8 cellular contexts compared by ENCODE assay signal in the genomic region with DNA sequence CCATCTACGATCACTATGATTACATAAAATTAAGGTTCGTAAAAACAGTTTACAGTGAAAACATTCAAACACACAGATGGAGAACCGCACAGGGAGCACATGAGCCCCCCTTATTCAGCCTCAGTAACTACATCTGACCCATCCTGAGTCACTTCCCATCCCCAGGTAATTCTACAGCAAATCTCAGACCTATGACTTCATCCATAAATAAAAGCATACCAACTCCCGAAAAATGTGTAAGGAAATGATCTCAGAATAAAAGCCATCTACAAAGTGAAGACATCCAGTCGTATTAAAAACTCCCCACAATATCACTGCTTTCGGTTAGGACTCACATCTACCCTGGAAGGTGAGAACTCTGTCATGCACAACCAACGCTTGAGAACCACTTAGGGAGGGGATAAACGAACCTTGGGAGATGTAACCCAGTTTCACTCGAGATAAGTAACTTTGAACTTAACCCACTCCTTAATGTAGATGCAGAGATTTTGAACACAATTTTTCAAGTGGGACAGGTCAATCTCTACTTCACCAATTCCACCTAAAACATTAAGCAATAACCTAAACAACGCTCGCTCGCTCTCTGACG. TPM values are rescaled to one million over a fixed set of nuclear protein-coding genes. Genes with fewer than 3 reads are reported as not detected.
DNase-seq lines count a peak whose midpoint lies in the region; ATAC-seq and TF ChIP-seq lines count a peak whose summit lies in the region.

No MANE protein-coding gene starts in this region.

- peaks cover 11 to 16% of the 10 kb centered on the region in 2 donors for H3K36me3 Mint-ChIP-seq in activated T-cell treated with anti-CD3 and anti-CD28 coated beads, Interleukin-2, amount 50 U/mL, for 72 hours (ENCODE audit: insufficient read depth in 2 of 2)

- ATAC-seq in activated T-cell treated with anti-CD3 and anti-CD28 coated beads, Interleukin-2, amount 50 U/mL, for 72 hours (replicated peaks in 1 of 2), result no peak

- H3K27ac Mint-ChIP-seq in activated T-cell treated with anti-CD3 and anti-CD28 coated beads, Interleukin-2, amount 50 U/mL, for 72 hours, result peak overlapping the region; percentile 85

- peak overlapping the region; percentile 98 for H3K27ac ChIP-seq in VCaP
- H3K27ac ChIP-seq in skeletal muscle tissue (ENCODE audit: low read depth, low read length), result peak overlapping the region; percentile 99

- peaks cover 21 to 24% (median 22%) of the 10 kb centered on the region in 3 donors for H3K4me1 ChIP-seq in skeletal muscle tissue (ENCODE audit: control insufficient read depth in 3 of 3, insufficient read depth in 3 of 3, low read length in 3 of 3)

- H3K9ac ChIP-seq in skeletal muscle tissue (ENCODE audit: low read depth in 1 of 3, low read length in 3 of 3), result peak overlapping the region; percentile 83 to 97 (median 95)

- H3K4me1 Mint-ChIP-seq in activated T-cell treated with anti-CD3 and anti-CD28 coated beads, Interleukin-2, amount 50 U/mL, for 72 hours (ENCODE audit: low read depth), result peaks cover 56% of the 10 kb centered on the region

- H3K4me3 Mint-ChIP-seq in activated T-cell treated with anti-CD3 and anti-CD28 coated beads, Interleukin-2, amount 50 U/mL, for 72 hours, result peak overlapping the region; percentile 90 to 93

- H3K27me3 ChIP-seq in skeletal muscle tissue (ENCODE audit: control insufficient read depth in 3 of 3, insufficient read depth in 3 of 3, low read length in 3 of 3), result no peaks in the 10 kb centered on the region

- no peaks in the 10 kb centered on the region for H3K9me3 Mint-ChIP-seq in activated T-cell treated with anti-CD3 and anti-CD28 coated beads, Interleukin-2, amount 50 U/mL, for 72 hours

- H3K36me3 ChIP-seq in skeletal muscle tissue (ENCODE audit: control insufficient read depth in 3 of 3, insufficient read depth in 3 of 3, low read length in 3 of 3), result peaks cover 27 to 33% (median 32%) of the 10 kb centered on the region in 3 donors

- no peaks in the 10 kb centered on the region for H3K27me3 Mint-ChIP-seq in activated T-cell treated with anti-CD3 and anti-CD28 coated beads, Interleukin-2, amount 50 U/mL, for 72 hours (ENCODE audit: low read depth)

- H3K9me3 ChIP-seq in skeletal muscle tissue (ENCODE audit: control insufficient read depth in 3 of 3, low read length in 3 of 3), result no peaks in the 10 kb centered on the region

- peak overlapping the region; percentile 77 to 94 (median 85) for H3K4me3 ChIP-seq in skeletal muscle tissue (ENCODE audit: low read length in 3 of 3)

- no peak for TF ChIP-seq CTCF in VCaP (conservative IDR thresholded peaks at IDR 0.05)

- DNase-seq in activated T-cell treated with anti-CD3 and anti-CD28 coated beads, Interleukin-2, amount 50 U/mL, for 72 hours, result no peak
- DNase-seq in activated T-cell treated with anti-CD3 and anti-CD28 coated beads, Interleukin-2, amount 50 U/mL, for 1 hour, result no peak
- DNase-seq in glomerular visceral epithelial cell (ENCODE audit: extremely low spot score) (peak; percentile 39), GM19240 (ENCODE audit: insufficient read length, low spot score) (no peak), NCI-H128 (lab: John Stamatoyannopoulos, UW; ENCODE audit: unreplicated experiment) (no peak), H4 (ENCODE audit: low spot score) (no peak)

RNA-seq across cellular contexts. Expression of a gene that starts 1.3 kb away (rescaled TPM):
- 100 to 1,000 TPM; 113 to 124 TPM for total RNA-seq in activated T-cell treated with anti-CD3 and anti-CD28 coated beads, Interleukin-2, amount 50 U/mL, for 72 hours
- 25.6 TPM for total RNA-seq in skeletal muscle tissue
- total RNA-seq in H4 (2014; rRNA removed; shearing (Covaris generic)), result 14.3 and 20.4 TPM in 2 replicates

RNA-seq across cellular contexts. Expression of a gene that starts 57.2 kb away (rescaled TPM):
- total RNA-seq in activated T-cell treated with anti-CD3 and anti-CD28 coated beads, Interleukin-2, amount 50 U/mL, for 72 hours, result 100 to 1,000 TPM; 163 to 204 TPM
- total RNA-seq in skeletal muscle tissue, result 17.7 TPM
- 8.0 and 9.7 TPM in 2 replicates for total RNA-seq in H4 (2014; rRNA removed; shearing (Covaris generic))
